In genomic region chr17:12738624-12739023, GRCh38 we compare ENCODE assay signal across 31 cellular contexts.
"Had no signal": no experiment of that assay in that cellular context is flagged by ENCODE, and none has a peak within 500 bp of the region (broad histone marks: within the 10 kb centered on the region; RNA-seq: fewer than 3 reads in every experiment).

No MANE protein-coding gene starts in this region.

- H3K27ac ChIP-seq: ascending aorta, body of pancreas, SK-N-MC, WERI-Rb-1 had no signal

- DNase-seq: activated CD4-positive, alpha-beta T cell treated with anti-CD3 and anti-CD28 coated beads for 36 hours; activated CD4-positive, alpha-beta T cell treated with anti-CD3 and anti-CD28 coated beads, Interleukin-2, amount 50 U/mL, for 4 hours; activated CD8-positive, alpha-beta memory T cell treated with anti-CD3 and anti-CD28 coated beads, Interleukin-2, amount 50 U/mL, for 48 hours; activated CD8-positive, alpha-beta T cell treated with anti-CD3 and anti-CD28 coated beads, Interleukin-2, amount 10 ng/mL, durations not matched to agents 7 days and 5 days; activated naive CD8-positive, alpha-beta T cell treated with anti-CD3 and anti-CD28 coated beads, Interleukin-2, amount 50 U/mL, for 24 hours; activated T-cell treated with anti-CD3 and anti-CD28 coated beads, Interleukin-2, amount 50 U/mL, for 1 hour; amniotic stem cell; body of pancreas; MG63; MV-4-11; NCI-H1105; NCI-H1436; NCI-H1694 treated with DMSO at 0.1 percent for 48 hours; NCI-H2029 treated with DMSO at 0.1 percent for 48 hours; NCI-H345; NCI-H510A treated with DMSO at 0.1 percent for 48 hours; NCI-H69; NK-92 treated with Interleukin-12 subunit alpha and Interleukin-12 subunit beta, amount 100 ng/mL, for 24 hours; OCI-M1; RPMI8226; T-cell; T-helper 2 cell; T1000; WERI-Rb-1 had no signal

- ATAC-seq: activated CD4-positive, alpha-beta T cell treated with anti-CD3 and anti-CD28 coated beads for 36 hours; activated CD8-positive, alpha-beta T cell treated with anti-CD3 and anti-CD28 coated beads, Interleukin-2, amount 10 ng/mL, durations not matched to agents 7 days and 5 days; activated naive CD4-positive, alpha-beta T cell treated with anti-CD3 and anti-CD28 coated beads, Interleukin-2, amount 50 U/mL, for 72 hours; activated naive CD8-positive, alpha-beta T cell treated with anti-CD3 and anti-CD28 coated beads, Interleukin-2, amount 50 U/mL, for 24 hours; body of pancreas; Panc1; Right ventricle myocardium inferior; T-cell had no signal

- H3K9me3 ChIP-seq: ascending aorta, body of pancreas, MG63 had no signal

- H3K4me3 ChIP-seq: ascending aorta, body of pancreas, MG63, SK-N-MC had no signal

- H3K36me3 ChIP-seq: MG63, WERI-Rb-1 had no signal

- FAIRE-seq: bronchial epithelial cell, TTC549 had no signal

- H3K27me3 ChIP-seq: ascending aorta, body of pancreas, MG63 had no signal
